In the genomic region with DNA sequence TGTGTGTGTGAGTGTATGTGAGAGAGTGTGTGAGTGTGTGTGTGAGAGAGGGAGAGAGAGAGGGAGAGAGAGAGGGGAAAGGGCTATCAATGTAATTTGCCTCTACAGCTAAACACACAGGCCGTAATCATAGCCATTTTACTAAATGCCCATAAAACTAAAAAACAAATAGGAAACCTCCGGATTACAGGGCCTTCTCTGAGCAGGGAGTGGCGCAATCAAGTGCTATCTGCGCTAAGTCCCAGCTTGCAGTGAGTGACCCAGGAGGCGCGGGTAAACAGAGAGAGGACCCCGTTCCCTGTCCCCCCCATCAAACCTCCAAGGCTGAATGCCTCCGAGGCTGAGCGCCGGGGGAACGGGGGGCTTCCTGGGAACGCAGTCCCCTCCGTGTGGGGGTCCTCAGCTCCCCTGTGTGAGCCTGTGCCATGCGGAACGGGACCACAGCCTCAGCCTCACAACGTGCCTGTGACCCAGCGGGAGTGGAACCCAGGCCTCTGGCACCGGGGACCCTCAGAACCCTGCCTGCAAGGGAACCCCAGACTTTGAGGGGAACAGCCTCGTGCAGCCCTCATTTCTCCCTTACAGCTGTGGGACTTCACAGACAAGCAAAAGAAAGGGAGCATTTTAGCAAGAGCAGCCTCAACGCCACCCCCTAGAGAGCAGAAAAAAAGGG, we compare ENCODE assay signal across 1 cellular context.
A peak's percentile ranks its signal among the peaks of the same experiment; 100 is the strongest.
TF ChIP-seq lines count a peak whose summit lies in the region.

No MANE protein-coding gene starts in this region.

TF ChIP-seq in HepG2, 621 proteins besides CTCF, POLR2A, EP300 and RAD21 (continued from another document and continues in another):
- TF ChIP-seq, protein P1, sequence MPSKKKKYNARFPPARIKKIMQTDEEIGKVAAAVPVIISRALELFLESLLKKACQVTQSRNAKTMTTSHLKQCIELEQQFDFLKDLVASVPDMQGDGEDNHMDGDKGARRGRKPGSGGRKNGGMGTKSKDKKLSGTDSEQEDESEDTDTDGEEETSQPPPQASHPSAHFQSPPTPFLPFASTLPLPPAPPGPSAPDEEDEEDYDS (CRISPR knock-in tag; IDR thresholded peaks at IDR 0.05) = no peak
- TF ChIP-seq, protein P2, sequence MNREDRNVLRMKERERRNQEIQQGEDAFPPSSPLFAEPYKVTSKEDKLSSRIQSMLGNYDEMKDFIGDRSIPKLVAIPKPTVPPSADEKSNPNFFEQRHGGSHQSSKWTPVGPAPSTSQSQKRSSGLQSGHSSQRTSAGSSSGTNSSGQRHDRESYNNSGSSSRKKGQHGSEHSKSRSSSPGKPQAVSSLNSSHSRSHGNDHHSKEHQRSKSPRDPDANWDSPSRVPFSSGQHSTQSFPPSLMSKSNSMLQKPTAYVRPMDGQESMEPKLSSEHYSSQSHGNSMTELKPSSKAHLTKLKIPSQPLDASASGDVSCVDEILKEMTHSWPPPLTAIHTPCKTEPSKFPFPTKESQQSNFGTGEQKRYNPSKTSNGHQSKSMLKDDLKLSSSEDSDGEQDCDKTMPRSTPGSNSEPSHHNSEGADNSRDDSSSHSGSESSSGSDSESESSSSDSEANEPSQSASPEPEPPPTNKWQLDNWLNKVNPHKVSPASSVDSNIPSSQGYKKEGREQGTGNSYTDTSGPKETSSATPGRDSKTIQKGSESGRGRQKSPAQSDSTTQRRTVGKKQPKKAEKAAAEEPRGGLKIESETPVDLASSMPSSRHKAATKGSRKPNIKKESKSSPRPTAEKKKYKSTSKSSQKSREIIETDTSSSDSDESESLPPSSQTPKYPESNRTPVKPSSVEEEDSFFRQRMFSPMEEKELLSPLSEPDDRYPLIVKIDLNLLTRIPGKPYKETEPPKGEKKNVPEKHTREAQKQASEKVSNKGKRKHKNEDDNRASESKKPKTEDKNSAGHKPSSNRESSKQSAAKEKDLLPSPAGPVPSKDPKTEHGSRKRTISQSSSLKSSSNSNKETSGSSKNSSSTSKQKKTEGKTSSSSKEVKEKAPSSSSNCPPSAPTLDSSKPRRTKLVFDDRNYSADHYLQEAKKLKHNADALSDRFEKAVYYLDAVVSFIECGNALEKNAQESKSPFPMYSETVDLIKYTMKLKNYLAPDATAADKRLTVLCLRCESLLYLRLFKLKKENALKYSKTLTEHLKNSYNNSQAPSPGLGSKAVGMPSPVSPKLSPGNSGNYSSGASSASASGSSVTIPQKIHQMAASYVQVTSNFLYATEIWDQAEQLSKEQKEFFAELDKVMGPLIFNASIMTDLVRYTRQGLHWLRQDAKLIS (CRISPR knock-in tag; IDR thresholded peaks at IDR 0.05) = 0 out of 2 replicates have a peak, but pooled peaks have one; percentile 76
- TF ChIP-seq TGIF2 (CRISPR knock-in tag; IDR thresholded peaks at IDR 0.05) (0 out of 2 replicates have a peak, but pooled peaks have one; percentile 3), NFE2L1 (CRISPR knock-in tag; IDR thresholded peaks at IDR 0.05; ENCODE audit: borderline replicate concordance) (no peak), ZNF563 (CRISPR knock-in tag; IDR thresholded peaks at IDR 0.05) (peak; percentile 49; the same call in 1 of the 2 replicates), SOX6 (IDR thresholded peaks at IDR 0.05) (no peak), SOX6 (CRISPR knock-in tag; IDR thresholded peaks at IDR 0.05) (no peak; the same call in 1 of the 2 replicates), RXRB (CRISPR knock-in tag; IDR thresholded peaks at IDR 0.05; ENCODE audit: borderline replicate concordance) (peak; percentile 46), ZBTB1 (CRISPR knock-in tag; IDR thresholded peaks at IDR 0.05; ENCODE audit: borderline replicate concordance) (no peak), ZSCAN22 (CRISPR knock-in tag; IDR thresholded peaks at IDR 0.05) (no peak), ARHGAP35 (CRISPR knock-in tag; IDR thresholded peaks at IDR 0.05; ENCODE audit: borderline replicate concordance) (no peak), ZNF12 (CRISPR knock-in tag; IDR thresholded peaks at IDR 0.05) (no peak), TMF1 (CRISPR knock-in tag; IDR thresholded peaks at IDR 0.05; ENCODE audit: low read depth) (peak; percentile 5; the same call in 1 of the 2 replicates), ZNF382 (CRISPR knock-in tag; IDR thresholded peaks at IDR 0.05; ENCODE audit: borderline replicate concordance) (no peak), HNRNPH1 (optimal IDR thresholded peaks at IDR 0.05; ENCODE audit: low read depth, low read length) (no peak), KDM1A (CRISPR knock-in tag; IDR thresholded peaks at IDR 0.05) (no peak), SIX1 (CRISPR knock-in tag; IDR thresholded peaks at IDR 0.05; ENCODE audit: borderline replicate concordance) (no peak), TBX2 (CRISPR knock-in tag; IDR thresholded peaks at IDR 0.05; ENCODE audit: borderline replicate concordance) (peak; percentile 6; the same call in 1 of the 2 replicates), RFX1 (IDR thresholded peaks at IDR 0.05) (no peak), ZNF20 (CRISPR knock-in tag; IDR thresholded peaks at IDR 0.05) (no peak), RFXAP (CRISPR knock-in tag; IDR thresholded peaks at IDR 0.05; ENCODE audit: borderline replicate concordance) (0 out of 2 replicates have a peak, but pooled peaks have one; percentile 14), ETV5 (CRISPR knock-in tag; IDR thresholded peaks at IDR 0.05; ENCODE audit: borderline replicate concordance) (peak; percentile 38; the same call in 1 of the 2 replicates), TAF1 (CRISPR knock-in tag; IDR thresholded peaks at IDR 0.05) (peak; percentile 16; the same call in 1 of the 2 replicates), ZNF878 (CRISPR knock-in tag; IDR thresholded peaks at IDR 0.05) (peak; percentile 31; the same call in 1 of the 2 replicates), GATA4 (IDR thresholded peaks at IDR 0.05; ENCODE audit: borderline replicate concordance, low read depth) (0 out of 2 replicates have a peak, but pooled peaks have one; percentile 9), ZNF567 (CRISPR knock-in tag; IDR thresholded peaks at IDR 0.05; ENCODE audit: borderline replicate concordance) (no peak), MED1 (CRISPR knock-in tag; IDR thresholded peaks at IDR 0.05) (0 out of 2 replicates have a peak, but pooled peaks have one; percentile 32), SOX13 (IDR thresholded peaks at IDR 0.05) (no peak), SOX13 (CRISPR knock-in tag; conservative IDR thresholded peaks at IDR 0.05 in 1 of 2, IDR thresholded peaks at IDR 0.05 in 1 of 2) (peak; percentile 28 to 67; a peak in 2 of 4 replicates), ZMYM4 (CRISPR knock-in tag; IDR thresholded peaks at IDR 0.05) (no peak)
- TF ChIP-seq, protein P3, sequence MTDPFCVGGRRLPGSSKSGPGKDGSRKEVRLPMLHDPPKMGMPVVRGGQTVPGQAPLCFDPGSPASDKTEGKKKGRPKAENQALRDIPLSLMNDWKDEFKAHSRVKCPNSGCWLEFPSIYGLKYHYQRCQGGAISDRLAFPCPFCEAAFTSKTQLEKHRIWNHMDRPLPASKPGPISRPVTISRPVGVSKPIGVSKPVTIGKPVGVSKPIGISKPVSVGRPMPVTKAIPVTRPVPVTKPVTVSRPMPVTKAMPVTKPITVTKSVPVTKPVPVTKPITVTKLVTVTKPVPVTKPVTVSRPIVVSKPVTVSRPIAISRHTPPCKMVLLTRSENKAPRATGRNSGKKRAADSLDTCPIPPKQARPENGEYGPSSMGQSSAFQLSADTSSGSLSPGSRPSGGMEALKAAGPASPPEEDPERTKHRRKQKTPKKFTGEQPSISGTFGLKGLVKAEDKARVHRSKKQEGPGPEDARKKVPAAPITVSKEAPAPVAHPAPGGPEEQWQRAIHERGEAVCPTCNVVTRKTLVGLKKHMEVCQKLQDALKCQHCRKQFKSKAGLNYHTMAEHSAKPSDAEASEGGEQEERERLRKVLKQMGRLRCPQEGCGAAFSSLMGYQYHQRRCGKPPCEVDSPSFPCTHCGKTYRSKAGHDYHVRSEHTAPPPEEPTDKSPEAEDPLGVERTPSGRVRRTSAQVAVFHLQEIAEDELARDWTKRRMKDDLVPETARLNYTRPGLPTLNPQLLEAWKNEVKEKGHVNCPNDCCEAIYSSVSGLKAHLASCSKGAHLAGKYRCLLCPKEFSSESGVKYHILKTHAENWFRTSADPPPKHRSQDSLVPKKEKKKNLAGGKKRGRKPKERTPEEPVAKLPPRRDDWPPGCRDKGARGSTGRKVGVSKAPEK (CRISPR knock-in tag; IDR thresholded peaks at IDR 0.05; ENCODE audit: borderline replicate concordance) = no peak; the same call in 1 of the 2 replicates
- TF ChIP-seq, protein P4, sequence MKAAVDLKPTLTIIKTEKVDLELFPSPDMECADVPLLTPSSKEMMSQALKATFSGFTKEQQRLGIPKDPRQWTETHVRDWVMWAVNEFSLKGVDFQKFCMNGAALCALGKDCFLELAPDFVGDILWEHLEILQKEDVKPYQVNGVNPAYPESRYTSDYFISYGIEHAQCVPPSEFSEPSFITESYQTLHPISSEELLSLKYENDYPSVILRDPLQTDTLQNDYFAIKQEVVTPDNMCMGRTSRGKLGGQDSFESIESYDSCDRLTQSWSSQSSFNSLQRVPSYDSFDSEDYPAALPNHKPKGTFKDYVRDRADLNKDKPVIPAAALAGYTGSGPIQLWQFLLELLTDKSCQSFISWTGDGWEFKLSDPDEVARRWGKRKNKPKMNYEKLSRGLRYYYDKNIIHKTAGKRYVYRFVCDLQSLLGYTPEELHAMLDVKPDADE (CRISPR knock-in tag; IDR thresholded peaks at IDR 0.05) = no peak
- TF ChIP-seq, protein P5, sequence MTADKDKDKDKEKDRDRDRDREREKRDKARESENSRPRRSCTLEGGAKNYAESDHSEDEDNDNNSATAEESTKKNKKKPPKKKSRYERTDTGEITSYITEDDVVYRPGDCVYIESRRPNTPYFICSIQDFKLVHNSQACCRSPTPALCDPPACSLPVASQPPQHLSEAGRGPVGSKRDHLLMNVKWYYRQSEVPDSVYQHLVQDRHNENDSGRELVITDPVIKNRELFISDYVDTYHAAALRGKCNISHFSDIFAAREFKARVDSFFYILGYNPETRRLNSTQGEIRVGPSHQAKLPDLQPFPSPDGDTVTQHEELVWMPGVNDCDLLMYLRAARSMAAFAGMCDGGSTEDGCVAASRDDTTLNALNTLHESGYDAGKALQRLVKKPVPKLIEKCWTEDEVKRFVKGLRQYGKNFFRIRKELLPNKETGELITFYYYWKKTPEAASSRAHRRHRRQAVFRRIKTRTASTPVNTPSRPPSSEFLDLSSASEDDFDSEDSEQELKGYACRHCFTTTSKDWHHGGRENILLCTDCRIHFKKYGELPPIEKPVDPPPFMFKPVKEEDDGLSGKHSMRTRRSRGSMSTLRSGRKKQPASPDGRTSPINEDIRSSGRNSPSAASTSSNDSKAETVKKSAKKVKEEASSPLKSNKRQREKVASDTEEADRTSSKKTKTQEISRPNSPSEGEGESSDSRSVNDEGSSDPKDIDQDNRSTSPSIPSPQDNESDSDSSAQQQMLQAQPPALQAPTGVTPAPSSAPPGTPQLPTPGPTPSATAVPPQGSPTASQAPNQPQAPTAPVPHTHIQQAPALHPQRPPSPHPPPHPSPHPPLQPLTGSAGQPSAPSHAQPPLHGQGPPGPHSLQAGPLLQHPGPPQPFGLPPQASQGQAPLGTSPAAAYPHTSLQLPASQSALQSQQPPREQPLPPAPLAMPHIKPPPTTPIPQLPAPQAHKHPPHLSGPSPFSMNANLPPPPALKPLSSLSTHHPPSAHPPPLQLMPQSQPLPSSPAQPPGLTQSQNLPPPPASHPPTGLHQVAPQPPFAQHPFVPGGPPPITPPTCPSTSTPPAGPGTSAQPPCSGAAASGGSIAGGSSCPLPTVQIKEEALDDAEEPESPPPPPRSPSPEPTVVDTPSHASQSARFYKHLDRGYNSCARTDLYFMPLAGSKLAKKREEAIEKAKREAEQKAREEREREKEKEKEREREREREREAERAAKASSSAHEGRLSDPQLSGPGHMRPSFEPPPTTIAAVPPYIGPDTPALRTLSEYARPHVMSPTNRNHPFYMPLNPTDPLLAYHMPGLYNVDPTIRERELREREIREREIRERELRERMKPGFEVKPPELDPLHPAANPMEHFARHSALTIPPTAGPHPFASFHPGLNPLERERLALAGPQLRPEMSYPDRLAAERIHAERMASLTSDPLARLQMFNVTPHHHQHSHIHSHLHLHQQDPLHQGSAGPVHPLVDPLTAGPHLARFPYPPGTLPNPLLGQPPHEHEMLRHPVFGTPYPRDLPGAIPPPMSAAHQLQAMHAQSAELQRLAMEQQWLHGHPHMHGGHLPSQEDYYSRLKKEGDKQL (CRISPR knock-in tag; IDR thresholded peaks at IDR 0.05; ENCODE audit: low read depth) = no peak
- TF ChIP-seq, protein P6, sequence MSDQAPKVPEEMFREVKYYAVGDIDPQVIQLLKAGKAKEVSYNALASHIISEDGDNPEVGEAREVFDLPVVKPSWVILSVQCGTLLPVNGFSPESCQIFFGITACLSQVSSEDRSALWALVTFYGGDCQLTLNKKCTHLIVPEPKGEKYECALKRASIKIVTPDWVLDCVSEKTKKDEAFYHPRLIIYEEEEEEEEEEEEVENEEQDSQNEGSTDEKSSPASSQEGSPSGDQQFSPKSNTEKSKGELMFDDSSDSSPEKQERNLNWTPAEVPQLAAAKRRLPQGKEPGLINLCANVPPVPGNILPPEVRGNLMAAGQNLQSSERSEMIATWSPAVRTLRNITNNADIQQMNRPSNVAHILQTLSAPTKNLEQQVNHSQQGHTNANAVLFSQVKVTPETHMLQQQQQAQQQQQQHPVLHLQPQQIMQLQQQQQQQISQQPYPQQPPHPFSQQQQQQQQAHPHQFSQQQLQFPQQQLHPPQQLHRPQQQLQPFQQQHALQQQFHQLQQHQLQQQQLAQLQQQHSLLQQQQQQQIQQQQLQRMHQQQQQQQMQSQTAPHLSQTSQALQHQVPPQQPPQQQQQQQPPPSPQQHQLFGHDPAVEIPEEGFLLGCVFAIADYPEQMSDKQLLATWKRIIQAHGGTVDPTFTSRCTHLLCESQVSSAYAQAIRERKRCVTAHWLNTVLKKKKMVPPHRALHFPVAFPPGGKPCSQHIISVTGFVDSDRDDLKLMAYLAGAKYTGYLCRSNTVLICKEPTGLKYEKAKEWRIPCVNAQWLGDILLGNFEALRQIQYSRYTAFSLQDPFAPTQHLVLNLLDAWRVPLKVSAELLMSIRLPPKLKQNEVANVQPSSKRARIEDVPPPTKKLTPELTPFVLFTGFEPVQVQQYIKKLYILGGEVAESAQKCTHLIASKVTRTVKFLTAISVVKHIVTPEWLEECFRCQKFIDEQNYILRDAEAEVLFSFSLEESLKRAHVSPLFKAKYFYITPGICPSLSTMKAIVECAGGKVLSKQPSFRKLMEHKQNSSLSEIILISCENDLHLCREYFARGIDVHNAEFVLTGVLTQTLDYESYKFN (CRISPR knock-in tag; conservative IDR thresholded peaks at IDR 0.05) = peak; percentile 34; the same call in 1 of the 2 replicates
- TF ChIP-seq, protein P7, sequence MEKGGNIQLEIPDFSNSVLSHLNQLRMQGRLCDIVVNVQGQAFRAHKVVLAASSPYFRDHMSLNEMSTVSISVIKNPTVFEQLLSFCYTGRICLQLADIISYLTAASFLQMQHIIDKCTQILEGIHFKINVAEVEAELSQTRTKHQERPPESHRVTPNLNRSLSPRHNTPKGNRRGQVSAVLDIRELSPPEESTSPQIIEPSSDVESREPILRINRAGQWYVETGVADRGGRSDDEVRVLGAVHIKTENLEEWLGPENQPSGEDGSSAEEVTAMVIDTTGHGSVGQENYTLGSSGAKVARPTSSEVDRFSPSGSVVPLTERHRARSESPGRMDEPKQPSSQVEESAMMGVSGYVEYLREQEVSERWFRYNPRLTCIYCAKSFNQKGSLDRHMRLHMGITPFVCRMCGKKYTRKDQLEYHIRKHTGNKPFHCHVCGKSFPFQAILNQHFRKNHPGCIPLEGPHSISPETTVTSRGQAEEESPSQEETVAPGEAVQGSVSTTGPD (CRISPR knock-in tag; IDR thresholded peaks at IDR 0.05) = no peak
